In genomic region chr9:101408374-101409078, GRCh38 we compare ENCODE assay signal across 32 cellular contexts. TPM values are rescaled to one million over a fixed set of nuclear protein-coding genes. Genes with fewer than 3 reads are reported as not detected.
A peak's percentile ranks its signal among the peaks of the same experiment; 100 is the strongest.
DNase-seq lines count a peak whose midpoint lies in the region; ATAC-seq and TF ChIP-seq lines count a peak whose summit lies in the region.
"Had no signal": no experiment of that assay in that cellular context is flagged by ENCODE, and none has a peak within 500 bp of the region (broad histone marks: within the 10 kb centered on the region; RNA-seq: fewer than 3 reads in every experiment).

No MANE protein-coding gene starts in this region.

- H3K4me2 ChIP-seq in BLaER1, result no peak overlapping the region

- H3K4me1 ChIP-seq in BLaER1 (peaks cover 4% of the 10 kb centered on the region; the same call in 1 of the 2 replicates), mucosa of descending colon (ENCODE audit: low read depth) (no peaks in the 10 kb centered on the region)
- H3K4me1 ChIP-seq: Caco-2, HAP-1, left ventricle myocardium inferior, parathyroid adenoma, right atrium auricular region, testis, uterus had no signal

- H3K36me3 ChIP-seq in BLaER1 (peaks cover 82% of the 10 kb centered on the region), mucosa of descending colon (ENCODE audit: low read depth) (peaks cover 31% of the 10 kb centered on the region)
- H3K36me3 ChIP-seq: uterus had no signal

- intact Hi-C loops in mucosa of descending colon (cut with DNase I, micrococcal nuclease), result no loop called here

- DNase-seq in KBM-7, result peak; percentile 15
- peak; percentile 15 for DNase-seq in fibroblast of mammary gland (ENCODE audit: low read depth)
- DNase-seq in COLO668 (lab: John Stamatoyannopoulos, UW; ENCODE audit: unreplicated experiment), result no peak
- no peak for DNase-seq in mucosa of descending colon
- DNase-seq: activated CD4-positive, alpha-beta T cell treated with anti-CD3 and anti-CD28 coated beads for 48 hours; activated naive CD4-positive, alpha-beta T cell; activated T-cell treated with anti-CD3 and anti-CD28 coated beads, Interleukin-2, amount 50 U/mL, for 4 hours; AML-193; amniotic stem cell; Caco-2; effector CD8-positive, alpha-beta T cell; foreskin melanocyte; left ventricle myocardium inferior; NCI-H1092; NCI-H2029 treated with DMSO at 0.1 percent for 48 hours; NCI-H226; NCI-H774; nephron progenitor cell; stimulated activated CD4-positive, alpha-beta T cell treated with anti-CD3 and anti-CD28 coated beads, Interleukin-12 subunit alpha, Interleukin-12 subunit beta, amount 100 ng/mL, for 4 hours; stimulated activated CD4-positive, alpha-beta T cell treated with anti-CD3 and anti-CD28 coated beads, Interleukin-4, amount 100 ng/mL, for 24 hours; stimulated activated naive B cell treated with anti-CD40 and anti-IgM and Interleukin-4, amounts not matched to agents 10 μg/mL and 1 μg/mL and 100 μg/mL, for 72 hours; testis; uterus had no signal

- H3K9ac ChIP-seq in BLaER1, result no peak overlapping the region
- H3K9ac ChIP-seq: parathyroid adenoma had no signal

- in situ Hi-C loops in KBM-7 (cut with MboI; ENCODE audit: low pct_unique_long_range_greater_than_20kb, low sequenced_read_pairs), result no loop called here

- ATAC-seq in GM21526 (IDR thresholded peaks at IDR 0.05; ENCODE audit: low FRiP score, unreplicated experiment) (no peak), mucosa of descending colon (no peak)
- ATAC-seq: activated T-cell treated with anti-CD3 and anti-CD28 coated beads, Interleukin-2, amount 50 U/mL, for 4 hours; stimulated activated naive B cell treated with anti-CD40 and anti-IgM and Interleukin-4, amounts not matched to agents 10 μg/mL and 1 μg/mL and 100 μg/mL, for 72 hours had no signal

- no peak overlapping the region for H3K27ac ChIP-seq in BLaER1
- H3K27ac ChIP-seq: left ventricle myocardium inferior, parathyroid adenoma, right atrium auricular region, testis, uterus had no signal

- H3K9me3 ChIP-seq in BLaER1, result peaks cover 95% of the 10 kb centered on the region
- peaks cover 89% of the 10 kb centered on the region for H3K9me3 ChIP-seq in mucosa of descending colon
- H3K9me3 ChIP-seq: testis had no signal

- peak overlapping the region; percentile 7 for H3K4me3 ChIP-seq in BLaER1
- H3K4me3 ChIP-seq in fibroblast of mammary gland (ENCODE audit: control insufficient read depth, low read depth, low read length), result no peak overlapping the region
- no peak overlapping the region for H3K4me3 ChIP-seq in mucosa of descending colon
- H3K4me3 ChIP-seq: HAP-1, left ventricle myocardium inferior, right atrium auricular region, testis, uterus had no signal

- H3K27me3 ChIP-seq in BLaER1, result no peaks in the 10 kb centered on the region
- H3K27me3 ChIP-seq: right atrium auricular region, testis, uterus had no signal

- H4K20me1 ChIP-seq in BLaER1, result no peaks in the 10 kb centered on the region

- TF ChIP-seq CTCF in fibroblast of mammary gland (conservative IDR thresholded peaks at IDR 0.05; ENCODE audit: control insufficient read depth, insufficient read depth, low read depth, low read length) (no peak), mucosa of descending colon (IDR thresholded peaks at IDR 0.05) (no peak)

RNA-seq across cellular contexts. Expression of gene ZNF189, which starts 9.9 kb away (rescaled TPM):
- total RNA-seq in mucosa of descending colon, result 10 to 100 TPM; 13.1 to 27.9 (median 17.7) TPM

RNA-seq across cellular contexts. Expression of gene MRPL50, which starts 10.1 kb away (rescaled TPM):
- total RNA-seq in mucosa of descending colon, result 10 to 100 TPM in 1 of 3 donors, 1 to 10 TPM in 2; 8.2 to 11.0 (median 8.4) TPM

RNA-seq across cellular contexts. Expression of gene BAAT, which starts 23.7 kb away (rescaled TPM):
- total RNA-seq in mucosa of descending colon, result under 1 TPM in 1 of 3 donors, not detected in 2; 0.14 TPM
- total RNA-seq: left ventricle myocardium inferior; T-helper 2 cell treated with Interferon-gamma antibody and Interleukin-4, amounts not matched to agents 100 ng/mL and 5 ng/mL, for 36 hours; uterus had no signal

RNA-seq across cellular contexts. Expression of gene ALDOB, which starts 27.0 kb away (rescaled TPM):
- total RNA-seq in mucosa of descending colon, result 10 to 100 TPM in 1 of 3 donors, 1 to 10 TPM in 2; 1.6 to 13.8 (median 3.0) TPM
- total RNA-seq: activated CD8-positive, alpha-beta memory T cell treated with anti-CD3 and anti-CD28 coated beads for 36 hours; LHCN-M2; mononuclear cell; T-helper 2 cell treated with Interferon-gamma antibody and Interleukin-4, amounts not matched to agents 100 ng/mL and 5 ng/mL, for 36 hours had no signal

Comparison
In these comparisons a context has a peak if more than half of its experiments do, and no peak if none do; other contexts are left out.
1. DNase-seq: peak in KBM-7 (single experiment) and fibroblast of mammary gland (single experiment); none in COLO668 (single experiment) and mucosa of descending colon (0 of 3).